In genomic region chr12:63961543-63961942, GRCh38 we compare ENCODE assay signal across 18 cellular contexts.
DNase-seq lines count a peak whose midpoint lies in the region; ATAC-seq and FAIRE-seq lines count a peak whose summit lies in the region.
"Had no signal": no experiment of that assay in that cellular context is flagged by ENCODE, and none has a peak within 500 bp of the region (broad histone marks: within the 10 kb centered on the region; RNA-seq: fewer than 3 reads in every experiment).

No MANE protein-coding gene starts in this region.

- H2BK5ac ChIP-seq in mesenchymal stem cell (ENCODE audit: low read depth, low read length, poor library complexity, severe bottlenecking), result no peak overlapping the region

- ATAC-seq in sciatic nerve (peak; percentile 8), GM18502 (IDR thresholded peaks at IDR 0.05; ENCODE audit: poor library complexity, unreplicated experiment) (no peak), GM21737 (IDR thresholded peaks at IDR 0.05; ENCODE audit: unreplicated experiment) (no peak)
- ATAC-seq: GM12878 had no signal

- peak; percentile 31 for FAIRE-seq in HTR-8/SVneo (lab: Jason Lieb, UNC)
- FAIRE-seq: GM12878, GM19239 had no signal

- peaks cover 54% of the 10 kb centered on the region for H3K4me1 Mint-ChIP-seq in dendritic cell treated with granulocyte-macrophage colony-stimulating factor and Interleukin-4, amounts not matched to agents 40 ng/mL and 50 ng/mL, for 4 days (ENCODE audit: low read depth)
- H3K4me1 Mint-ChIP-seq: CD4-positive, alpha-beta memory T cell; IgD-negative memory B cell had no signal

- H2AK5ac ChIP-seq in mesenchymal stem cell (ENCODE audit: low read length, severe bottlenecking), result no peak overlapping the region

- H3K9ac ChIP-seq in mesenchymal stem cell (ENCODE audit: low read length), result no peak overlapping the region
- H3K9ac ChIP-seq: GM23248 had no signal

- H3K27ac Mint-ChIP-seq in dendritic cell treated with granulocyte-macrophage colony-stimulating factor and Interleukin-4, amounts not matched to agents 40 ng/mL and 50 ng/mL, for 4 days, result peak overlapping the region; percentile 6
- H3K27ac Mint-ChIP-seq: CD4-positive, alpha-beta memory T cell; IgD-negative memory B cell had no signal

- H3K27ac ChIP-seq in mesenchymal stem cell (ENCODE audit: low read length, poor library complexity, severe bottlenecking), result no peak overlapping the region
- H3K27ac ChIP-seq: C4-2B, GM23248 had no signal

- H3K4me1 ChIP-seq in mesenchymal stem cell (ENCODE audit: control insufficient read depth, insufficient read depth, low read depth, low read length), result no peaks in the 10 kb centered on the region

- H2BK120ac ChIP-seq in mesenchymal stem cell (ENCODE audit: low read depth, low read length), result no peak overlapping the region

- H3K14ac ChIP-seq in mesenchymal stem cell (ENCODE audit: low read length in 2 of 2), result no peak overlapping the region

- peaks cover 4 to 33% of the 10 kb centered on the region in 2 experiments for H3K36me3 ChIP-seq in mesenchymal stem cell (ENCODE audit: control insufficient read depth in 1 of 2, insufficient read depth in 2 of 2, low read depth in 1 of 2, low read length in 2 of 2)
- H3K36me3 ChIP-seq: HAP-1 had no signal

- DNase-seq in HTR-8/SVneo (ENCODE audit: insufficient read length, low spot score) (no peak), mesenchymal stem cell (no peak), sciatic nerve (ENCODE audit: low spot score) (no peak), activated gamma-delta T cell (lab: John Stamatoyannopoulos, UW) (no peak)
- DNase-seq: ACHN; CD4-positive, alpha-beta memory T cell; DND-41; EL; GM23248; KG1 had no signal

- intact Hi-C loops in dendritic cell treated with granulocyte-macrophage colony-stimulating factor and Interleukin-4, amounts not matched to agents 40 ng/mL and 50 ng/mL, for 4 days (cut with micrococcal nuclease), result loop anchor here (5.0 to 10.0 kb wide), 3 partner anchors 44 to 263 kb away; partner anchors contain the start of gene KICS2
- intact Hi-C loops in sciatic nerve (cut with DNase I), result no loop called here

- no peak overlapping the region for H3K4me3 ChIP-seq in mesenchymal stem cell (ENCODE audit: insufficient read depth in 1 of 2, low read depth in 1 of 2, low read length in 2 of 2)
- H3K4me3 ChIP-seq: GM12878, GM23248, HAP-1 had no signal

- no peak overlapping the region for H3K4ac ChIP-seq in mesenchymal stem cell (ENCODE audit: low read depth in 1 of 2, low read length in 2 of 2)

- H3K18ac ChIP-seq in mesenchymal stem cell (ENCODE audit: low read depth in 1 of 2, low read length in 2 of 2), result peak overlapping the region in 1 of 2 experiments; percentile 6

- no peak overlapping the region for H4K8ac ChIP-seq in mesenchymal stem cell (ENCODE audit: low read length)

- H3K9me3 Mint-ChIP-seq in dendritic cell treated with granulocyte-macrophage colony-stimulating factor and Interleukin-4, amounts not matched to agents 40 ng/mL and 50 ng/mL, for 4 days, result no peaks in the 10 kb centered on the region
- H3K9me3 Mint-ChIP-seq: CD4-positive, alpha-beta memory T cell; IgD-negative memory B cell had no signal

- no peak overlapping the region for H2BK15ac ChIP-seq in mesenchymal stem cell (ENCODE audit: low read depth, poor library complexity, severe bottlenecking)

- WGBS in mesenchymal stem cell, result 88% methylated on average over 3 of the region's 3 CpGs

- no peak overlapping the region for H2AFZ ChIP-seq in mesenchymal stem cell (ENCODE audit: low read depth, low read length)
- H2AFZ ChIP-seq: GM23248 had no signal

- H4K91ac ChIP-seq in mesenchymal stem cell (ENCODE audit: low read length), result peak overlapping the region; percentile 0

- no peaks in the 10 kb centered on the region for H3K27me3 ChIP-seq in mesenchymal stem cell (ENCODE audit: control insufficient read depth in 1 of 2, insufficient read depth in 1 of 2, low read length in 2 of 2)

- H3K4me3 Mint-ChIP-seq in dendritic cell treated with granulocyte-macrophage colony-stimulating factor and Interleukin-4, amounts not matched to agents 40 ng/mL and 50 ng/mL, for 4 days, result no peak overlapping the region
- H3K4me3 Mint-ChIP-seq: CD4-positive, alpha-beta memory T cell; IgD-negative memory B cell had no signal

- H3K23ac ChIP-seq in mesenchymal stem cell (ENCODE audit: low read length in 2 of 2), result no peak overlapping the region

- H2BK12ac ChIP-seq in mesenchymal stem cell (ENCODE audit: low read length in 2 of 2), result no peak overlapping the region

- peaks cover 32% of the 10 kb centered on the region for H3K79me1 ChIP-seq in mesenchymal stem cell (replicated peaks; ENCODE audit: low read length, poor library complexity, severe bottlenecking)

- no peaks in the 10 kb centered on the region for H3K36me3 Mint-ChIP-seq in dendritic cell treated with granulocyte-macrophage colony-stimulating factor and Interleukin-4, amounts not matched to agents 40 ng/mL and 50 ng/mL, for 4 days (ENCODE audit: low read depth)
- H3K36me3 Mint-ChIP-seq: CD4-positive, alpha-beta memory T cell; IgD-negative memory B cell had no signal

- H3K4me2 ChIP-seq in mesenchymal stem cell (ENCODE audit: low read length, poor library complexity, severe bottlenecking), result no peak overlapping the region

- H3K27me3 Mint-ChIP-seq in dendritic cell treated with granulocyte-macrophage colony-stimulating factor and Interleukin-4, amounts not matched to agents 40 ng/mL and 50 ng/mL, for 4 days, result no peaks in the 10 kb centered on the region
- H3K27me3 Mint-ChIP-seq: IgD-negative memory B cell had no signal

- no peaks in the 10 kb centered on the region for H3K9me3 ChIP-seq in mesenchymal stem cell (ENCODE audit: control insufficient read depth, low read length)
- H3K9me3 ChIP-seq: HAP-1 had no signal
